Comparison of ENCODE assay signal across 20 cellular contexts in the genomic region with DNA sequence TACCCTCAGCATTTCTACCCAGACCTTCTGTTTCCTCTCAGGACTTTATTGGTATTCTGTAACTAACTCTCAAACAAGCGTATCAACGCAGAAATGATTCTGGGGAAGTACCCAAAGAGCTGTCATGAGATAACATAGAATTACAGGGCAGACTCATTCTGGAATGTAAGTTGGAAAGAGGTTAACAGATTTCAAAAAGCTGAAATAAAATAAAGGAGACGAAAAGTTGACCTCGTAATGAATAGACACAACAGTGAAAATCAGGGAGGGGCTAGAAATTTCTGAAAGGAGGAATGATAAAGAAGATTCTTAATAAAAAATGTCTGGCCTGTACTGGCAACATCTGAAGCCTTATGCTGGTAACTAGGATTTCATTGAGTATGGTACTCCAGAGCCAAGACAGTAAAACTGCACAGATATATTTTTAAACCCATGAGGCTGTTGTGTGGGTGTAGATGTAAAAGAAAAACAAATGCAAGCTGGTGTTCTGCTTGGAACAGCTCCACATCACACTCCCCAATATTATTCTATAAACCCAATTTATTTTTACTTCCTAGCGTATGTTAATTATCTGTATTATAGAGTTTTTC. TPM values are rescaled to one million over a fixed set of nuclear protein-coding genes. Genes with fewer than 3 reads are reported as not detected.
DNase-seq lines count a peak whose midpoint lies in the region; TF ChIP-seq lines count a peak whose summit lies in the region.
"Had no signal": no experiment of that assay in that cellular context is flagged by ENCODE, and none has a peak within 500 bp of the region (broad histone marks: within the 10 kb centered on the region; RNA-seq: fewer than 3 reads in every experiment).

No MANE protein-coding gene starts in this region.

- H3K36me3 ChIP-seq in mesenchymal stem cell (ENCODE audit: control insufficient read depth in 1 of 2, insufficient read depth in 2 of 2, low read depth in 1 of 2, low read length in 2 of 2) (peaks cover 0 to 10% of the 10 kb centered on the region in 2 experiments), skeletal muscle tissue (ENCODE audit: control insufficient read depth in 3 of 3, insufficient read depth in 3 of 3, low read length in 3 of 3) (no peaks in the 10 kb centered on the region), PC-9 (ENCODE audit: low read depth) (no peaks in the 10 kb centered on the region)
- H3K36me3 ChIP-seq: ascending aorta, colonic mucosa, SJSA1, tibial artery had no signal

- no peak overlapping the region for H2BK15ac ChIP-seq in H9 (ENCODE audit: low read depth, low read length)
- no peak overlapping the region for H2BK15ac ChIP-seq in mesenchymal stem cell (ENCODE audit: low read depth, poor library complexity, severe bottlenecking)

- intact Hi-C loops in PC-9 (cut with micrococcal nuclease; ENCODE audit: unreplicated experiment), result no loop called here

- no TSS peak for BruUV-seq in PC-9 (replicated peaks; lab: Mats Ljungman, UMichigan)

- H2BK20ac ChIP-seq in H9 (ENCODE audit: low read depth, low read length, poor library complexity, severe bottlenecking), result no peak overlapping the region

- H3K79me2 ChIP-seq in H9 (ENCODE audit: insufficient read depth, low read length), result peaks cover 5% of the 10 kb centered on the region; the same call in 1 of the 2 replicates
- H3K79me2 ChIP-seq in PC-9 (ENCODE audit: low read depth), result peaks cover 48% of the 10 kb centered on the region

- peaks cover 31 to 34% of the 10 kb centered on the region in 2 experiments for H3K4me1 Mint-ChIP-seq in H9

- H3K18ac ChIP-seq in H9 (ENCODE audit: insufficient read length, low read depth, low read length) (no peak overlapping the region), mesenchymal stem cell (ENCODE audit: low read depth in 1 of 2, low read length in 2 of 2) (no peak overlapping the region)

- H2AK5ac ChIP-seq in H9 (ENCODE audit: insufficient read length, low read length) (no peak overlapping the region), mesenchymal stem cell (ENCODE audit: low read length, severe bottlenecking) (no peak overlapping the region)

- no peaks in the 10 kb centered on the region for H3K9me2 ChIP-seq in PC-9 (ENCODE audit: insufficient read depth)

- no peaks in the 10 kb centered on the region for H3K9me3 ChIP-seq in H9 (ENCODE audit: control insufficient read depth, low read depth, low read length)
- no peaks in the 10 kb centered on the region for H3K9me3 ChIP-seq in mesenchymal stem cell (ENCODE audit: control insufficient read depth, low read length)
- no peaks in the 10 kb centered on the region for H3K9me3 ChIP-seq in skeletal muscle tissue (ENCODE audit: control insufficient read depth in 3 of 3, low read length in 3 of 3)
- no peaks in the 10 kb centered on the region for H3K9me3 ChIP-seq in PC-9 (ENCODE audit: insufficient read depth, low read depth)
- H3K9me3 ChIP-seq: ascending aorta, colonic mucosa, SJSA1, tibial artery had no signal

- no CpG with 5 or more reads among the region's 5 CpGs for WGBS in H9 (ENCODE audit: extremely low coverage, insufficient read length, low lambda C conversion rate)
- WGBS in adipose tissue, 3 donors, result 68 to 88% (median 70%) methylated on average over 5 of the region's 5 CpGs
- 92% methylated on average over 4 of the region's 5 CpGs for WGBS in mesenchymal stem cell

- H3K56ac ChIP-seq in H9 (ENCODE audit: insufficient read length, low read depth, low read length), result no peak overlapping the region

- POLR2A ChIA-PET in PC-9 (lab: Charles Lee; ENCODE audit: unreplicated experiment), result no interaction called here

- no peak overlapping the region for H3K4ac ChIP-seq in H9 (ENCODE audit: low read depth, low read length)
- H3K4ac ChIP-seq in mesenchymal stem cell (ENCODE audit: low read depth in 1 of 2, low read length in 2 of 2), result no peak overlapping the region

- H3K9ac ChIP-seq in H9 (ENCODE audit: extremely low read depth, insufficient read length, low read length) (no peak overlapping the region), mesenchymal stem cell (ENCODE audit: low read length) (peak overlapping the region; percentile 9), skeletal muscle tissue (ENCODE audit: low read depth in 1 of 3, low read length in 3 of 3) (no peak overlapping the region)

- no peak for TF ChIP-seq CTCF in H9 (conservative IDR thresholded peaks at IDR 0.05)
- TF ChIP-seq CTCF in PC-9 (conservative IDR thresholded peaks at IDR 0.05), result no peak
- no peak for TF ChIP-seq CTCF in GM20000 (IDR thresholded peaks at IDR 0.05; ENCODE audit: extremely low read depth, missing control alignments)

- H4K91ac ChIP-seq in H9 (ENCODE audit: insufficient read length, low read depth, low read length) (no peak overlapping the region), mesenchymal stem cell (ENCODE audit: low read length) (no peak overlapping the region)

- H3K27me3 ChIP-seq in H9 (ENCODE audit: insufficient read depth, low read length), result no peaks in the 10 kb centered on the region
- H3K27me3 ChIP-seq in mesenchymal stem cell (ENCODE audit: control insufficient read depth in 1 of 2, insufficient read depth in 1 of 2, low read length in 2 of 2), result no peaks in the 10 kb centered on the region
- H3K27me3 ChIP-seq in skeletal muscle tissue (ENCODE audit: control insufficient read depth in 3 of 3, insufficient read depth in 3 of 3, low read length in 3 of 3), result no peaks in the 10 kb centered on the region
- H3K27me3 ChIP-seq in PC-9 (ENCODE audit: insufficient read depth, low read depth), result no peaks in the 10 kb centered on the region
- H3K27me3 ChIP-seq: ascending aorta, colonic mucosa, SJSA1, tibial artery had no signal

- peak overlapping the region in 2 of 3 experiments; percentile 4 to 16; a peak in 3 of 7 replicates for H3K27ac Mint-ChIP-seq in H9

- no peaks in the 10 kb centered on the region for H3K36me3 Mint-ChIP-seq in H9 (ENCODE audit: insufficient read depth in 1 of 3, low read depth in 3 of 3)

- H3K4me3 Mint-ChIP-seq in H9, result no peak overlapping the region

- no peak overlapping the region for H2BK120ac ChIP-seq in H9 (ENCODE audit: low read depth, low read length, poor library complexity, severe bottlenecking)
- H2BK120ac ChIP-seq in mesenchymal stem cell (ENCODE audit: low read depth, low read length), result no peak overlapping the region

- H4K8ac ChIP-seq in H9 (replicated peaks; ENCODE audit: insufficient read length, low read depth, low read length) (no peak overlapping the region), mesenchymal stem cell (ENCODE audit: low read length) (no peak overlapping the region)

- H3K27ac ChIP-seq in H9 (ENCODE audit: insufficient read length, low read depth, low read length) (no peak overlapping the region), adipose tissue (ENCODE audit: low read depth, low read length) (peak overlapping the region; percentile 26), mesenchymal stem cell (ENCODE audit: low read length, poor library complexity, severe bottlenecking) (no peak overlapping the region), skeletal muscle tissue (ENCODE audit: low read depth, low read length) (peak overlapping the region; percentile 59), PC-9 (no peak overlapping the region)
- H3K27ac ChIP-seq: ascending aorta, colonic mucosa, SJSA1, tibial artery had no signal

- no peak overlapping the region for H3K4me2 ChIP-seq in H9 (ENCODE audit: insufficient read depth, insufficient read length, low read length)
- no peak overlapping the region for H3K4me2 ChIP-seq in mesenchymal stem cell (ENCODE audit: low read length, poor library complexity, severe bottlenecking)
- no peak overlapping the region for H3K4me2 ChIP-seq in PC-9

- CTCF ChIA-PET in PC-9 (lab: Charles Lee), result no interaction called here

- H2AFZ ChIP-seq in H9 (ENCODE audit: low read length), result no peak overlapping the region
- H2AFZ ChIP-seq in mesenchymal stem cell (ENCODE audit: low read depth, low read length), result no peak overlapping the region
- H2AFZ ChIP-seq in PC-9, result no peak overlapping the region

- H2BK12ac ChIP-seq in H9 (ENCODE audit: insufficient read length, low read depth, low read length), result no peak overlapping the region
- no peak overlapping the region for H2BK12ac ChIP-seq in mesenchymal stem cell (ENCODE audit: low read length in 2 of 2)

- H2BK5ac ChIP-seq in H9 (ENCODE audit: insufficient read length, low read length), result no peak overlapping the region
- H2BK5ac ChIP-seq in mesenchymal stem cell (ENCODE audit: low read depth, low read length, poor library complexity, severe bottlenecking), result no peak overlapping the region

- H3K27me3 Mint-ChIP-seq in H9 (ENCODE audit: low read depth), result no peaks in the 10 kb centered on the region

- peaks cover 4% of the 10 kb centered on the region for H3K79me1 ChIP-seq in H9 (ENCODE audit: insufficient read depth, low read depth, low read length, poor library complexity, severe bottlenecking)
- peaks cover 16% of the 10 kb centered on the region for H3K79me1 ChIP-seq in mesenchymal stem cell (replicated peaks; ENCODE audit: low read length, poor library complexity, severe bottlenecking)

- H3T11ph ChIP-seq in H9 (ENCODE audit: low read length), result no peak overlapping the region

- DNase-seq in H9 (no peak), mesenchymal stem cell (no peak), NCI-H748 treated with DMSO at 0.1 percent for 48 hours (lab: John Stamatoyannopoulos, UW) (no peak), PC-9 (no peak), GM20000 (ENCODE audit: low spot score) (no peak)
- DNase-seq: activated CD4-positive, alpha-beta T cell treated with anti-CD3 and anti-CD28 coated beads for 48 hours; colonic mucosa; DMS 273 treated with DMSO at 0.1 percent for 48 hours; glutamatergic neuron; midbrain; NCI-H187 treated with DMSO at 0.1 percent for 48 hours; NCI-H510A; nucleus accumbens; T-helper 9 cell; tibial artery had no signal

- H3F3A ChIP-seq in PC-9 (ENCODE audit: insufficient read depth, low read depth), result no peaks in the 10 kb centered on the region; the same call in none of the 2 replicates

- no peaks in the 10 kb centered on the region for H3K9me3 Mint-ChIP-seq in H9

- no peaks in the 10 kb centered on the region for H3K4me1 ChIP-seq in H9 (ENCODE audit: insufficient read depth, low read length)
- no peaks in the 10 kb centered on the region for H3K4me1 ChIP-seq in mesenchymal stem cell (ENCODE audit: control insufficient read depth, insufficient read depth, low read depth, low read length)
- H3K4me1 ChIP-seq in skeletal muscle tissue (ENCODE audit: control insufficient read depth in 3 of 3, insufficient read depth in 3 of 3, low read length in 3 of 3), result peaks cover 6 to 32% (median 15%) of the 10 kb centered on the region in 3 donors
- H3K4me1 ChIP-seq in PC-9 (replicated peaks; ENCODE audit: insufficient read depth), result 0 out of 2 replicates have a peak, but pooled peaks cover 6% of the 10 kb centered on the region
- H3K4me1 ChIP-seq: colonic mucosa had no signal

- H3K23me2 ChIP-seq in H9 (ENCODE audit: insufficient read length, low read depth, low read length, poor library complexity, severe bottlenecking), result no peaks in the 10 kb centered on the region

- H3K23ac ChIP-seq in H9 (ENCODE audit: insufficient read length, low read depth, low read length), result no peak overlapping the region
- no peak overlapping the region for H3K23ac ChIP-seq in mesenchymal stem cell (ENCODE audit: low read length in 2 of 2)

- H3K14ac ChIP-seq in H9 (ENCODE audit: insufficient read depth, low read length) (no peak overlapping the region), mesenchymal stem cell (ENCODE audit: low read length in 2 of 2) (no peak overlapping the region)

- H4K20me1 ChIP-seq in H9 (ENCODE audit: control insufficient read depth, insufficient read depth, insufficient read length) (no peaks in the 10 kb centered on the region), PC-9 (ENCODE audit: insufficient read depth) (no peaks in the 10 kb centered on the region)

- H3K4me3 ChIP-seq in mesenchymal stem cell (ENCODE audit: insufficient read depth in 1 of 2, low read depth in 1 of 2, low read length in 2 of 2) (no peak overlapping the region), skeletal muscle tissue (ENCODE audit: low read length in 3 of 3) (no peak overlapping the region), PC-9 (no peak overlapping the region)
- H3K4me3 ChIP-seq: ascending aorta, colonic mucosa, SJSA1, skin epidermis, tibial artery had no signal

- no peak overlapping the region for H4K5ac ChIP-seq in H9 (ENCODE audit: insufficient read length, low read depth, low read length)

RNA-seq across cellular contexts. Expression of gene RBMS1, which starts 23.9 kb away (rescaled TPM):
- total RNA-seq in H9 (2021) (75.8 and 77.5 TPM in 2 replicates), skeletal muscle tissue (48.0 TPM), PC-9 (2021) (50.7 and 65.1 TPM in 2 replicates)
- 10 to 100 TPM in 2 of 3 donors, 1 to 10 TPM in 1; 8.5 to 75.7 (median 67.0) TPM for polyA plus RNA-seq in adipose tissue
- 159 TPM for polyA plus RNA-seq in mesenchymal stem cell (2013, experiment 1 of 2)
- polyA plus RNA-seq in mesenchymal stem cell (2013, experiment 2 of 2), result 180 TPM

Comparison
In these comparisons a context has a peak if more than half of its experiments do, and no peak if none do; other contexts are left out.
1. H3K27ac ChIP-seq: peak in adipose tissue (single experiment) and skeletal muscle tissue (single experiment); none in H9 (single experiment), mesenchymal stem cell (single experiment) and PC-9 (single experiment).